In the genomic region with DNA sequence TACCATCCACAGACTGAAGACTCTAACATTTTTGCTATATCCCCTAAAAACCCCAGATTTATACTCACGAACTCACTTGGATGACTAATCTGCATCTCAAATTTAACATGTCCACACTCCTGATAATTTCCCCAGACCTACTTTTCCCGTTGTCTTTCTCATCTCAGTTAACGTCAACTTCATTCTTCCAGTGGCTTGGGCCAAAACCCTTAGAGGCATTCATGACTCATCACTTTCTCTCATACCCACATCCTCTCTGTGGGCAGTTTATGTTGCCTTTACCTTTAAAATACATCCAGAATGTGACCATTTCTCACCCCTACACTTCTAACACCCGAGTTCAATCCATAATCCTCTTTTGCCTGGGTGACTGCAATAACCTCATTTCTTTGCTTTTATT, we compare ENCODE assay signal across 8 cellular contexts.
DNase-seq lines count a peak whose midpoint lies in the region; ATAC-seq and TF ChIP-seq lines count a peak whose summit lies in the region.
"Had no signal": no experiment of that assay in that cellular context is flagged by ENCODE, and none has a peak within 500 bp of the region (broad histone marks: within the 10 kb centered on the region; RNA-seq: fewer than 3 reads in every experiment).

No MANE protein-coding gene starts in this region.

- H2AFZ ChIP-seq in smooth muscle cell (ENCODE audit: low read depth) = no peak overlapping the region

- H3K4me3 ChIP-seq in adipocyte (ENCODE audit: low read length) (no peak overlapping the region), smooth muscle cell (no peak overlapping the region), tibial nerve (no peak overlapping the region)
- H3K4me3 ChIP-seq: SK-N-MC had no signal

- peaks cover 2% of the 10 kb centered on the region for H3K79me2 ChIP-seq in smooth muscle cell (ENCODE audit: low read depth)

- TF ChIP-seq CTCF in smooth muscle cell (IDR thresholded peaks at IDR 0.05; ENCODE audit: borderline replicate concordance, insufficient read depth, poor library complexity, severe bottlenecking) (no peak), tibial nerve (IDR thresholded peaks at IDR 0.05) (no peak)

- H3K27me3 ChIP-seq in adipocyte (replicated peaks; ENCODE audit: control insufficient read depth, insufficient read depth, low read length) = no peaks in the 10 kb centered on the region
- no peaks in the 10 kb centered on the region for H3K27me3 ChIP-seq in smooth muscle cell (ENCODE audit: low read depth)
- H3K27me3 ChIP-seq in tibial nerve = no peaks in the 10 kb centered on the region

- H3K9ac ChIP-seq in adipocyte (ENCODE audit: low read length) (no peak overlapping the region), smooth muscle cell (ENCODE audit: low read depth) (no peak overlapping the region)

- TF ChIP-seq POLR2A in tibial nerve (IDR thresholded peaks at IDR 0.05) = no peak

- no peak for TF ChIP-seq EP300 in tibial nerve (IDR thresholded peaks at IDR 0.05)

- peaks cover 2% of the 10 kb centered on the region for H4K20me1 ChIP-seq in smooth muscle cell (ENCODE audit: low read depth)

- peak overlapping the region; percentile 72 for H3K4me2 ChIP-seq in smooth muscle cell

- H3K36me3 ChIP-seq in adipocyte (ENCODE audit: control insufficient read depth, insufficient read depth, low read length, severe bottlenecking) (no peaks in the 10 kb centered on the region), smooth muscle cell (ENCODE audit: low read depth) (no peaks in the 10 kb centered on the region), tibial nerve (no peaks in the 10 kb centered on the region)

- DNase-seq in adipocyte (ENCODE audit: low read depth) (peak; percentile 87), smooth muscle cell (lab: John Stamatoyannopoulos, UW; ENCODE audit: unreplicated experiment) (no peak), tibial nerve (ENCODE audit: low spot score in 2 of 2) (no peak), 8988T (no peak), head of caudate nucleus (no peak)

- H3F3A ChIP-seq in smooth muscle cell (ENCODE audit: low read depth) = no peaks in the 10 kb centered on the region

- H3K9me3 ChIP-seq in adipocyte (ENCODE audit: control insufficient read depth, low read length) (no peaks in the 10 kb centered on the region), smooth muscle cell (replicated peaks; ENCODE audit: low read depth) (no peaks in the 10 kb centered on the region), tibial nerve (no peaks in the 10 kb centered on the region)

- WGBS in smooth muscle cell (ENCODE audit: low lambda C conversion rate) = under 1% methylated on average over 4 of the region's 4 CpGs
- 60 to 62% methylated on average over 4 of the region's 4 CpGs for WGBS in tibial nerve, 2 donors

- peak overlapping the region; percentile 81 for H3K27ac ChIP-seq in smooth muscle cell (ENCODE audit: low read depth)
- peak overlapping the region in 1 of 4 donors; percentile 46 for H3K27ac ChIP-seq in tibial nerve
- H3K27ac ChIP-seq: SK-N-MC had no signal

- H3K4me1 ChIP-seq in adipocyte (ENCODE audit: control insufficient read depth, insufficient read depth, low read length) = peaks cover 9% of the 10 kb centered on the region
- H3K4me1 ChIP-seq in smooth muscle cell (ENCODE audit: low read depth) = peaks cover 10% of the 10 kb centered on the region
- H3K4me1 ChIP-seq in tibial nerve = peaks cover 0 to 14% (median 0%) of the 10 kb centered on the region in 4 donors

- peak; percentile 66 for ATAC-seq in GM21367 (IDR thresholded peaks at IDR 0.05; ENCODE audit: unreplicated experiment)
- peak; percentile 52 for ATAC-seq in HG03520 (IDR thresholded peaks at IDR 0.05; ENCODE audit: unreplicated experiment)

- intact Hi-C loops in head of caudate nucleus (cut with DNase I) = loop anchor here (10.0 kb wide), 1 partner anchor 97 kb away; the partner anchor contains the start of gene EDIL3
